10 cellular contexts compared by ENCODE assay signal in the genomic region with DNA sequence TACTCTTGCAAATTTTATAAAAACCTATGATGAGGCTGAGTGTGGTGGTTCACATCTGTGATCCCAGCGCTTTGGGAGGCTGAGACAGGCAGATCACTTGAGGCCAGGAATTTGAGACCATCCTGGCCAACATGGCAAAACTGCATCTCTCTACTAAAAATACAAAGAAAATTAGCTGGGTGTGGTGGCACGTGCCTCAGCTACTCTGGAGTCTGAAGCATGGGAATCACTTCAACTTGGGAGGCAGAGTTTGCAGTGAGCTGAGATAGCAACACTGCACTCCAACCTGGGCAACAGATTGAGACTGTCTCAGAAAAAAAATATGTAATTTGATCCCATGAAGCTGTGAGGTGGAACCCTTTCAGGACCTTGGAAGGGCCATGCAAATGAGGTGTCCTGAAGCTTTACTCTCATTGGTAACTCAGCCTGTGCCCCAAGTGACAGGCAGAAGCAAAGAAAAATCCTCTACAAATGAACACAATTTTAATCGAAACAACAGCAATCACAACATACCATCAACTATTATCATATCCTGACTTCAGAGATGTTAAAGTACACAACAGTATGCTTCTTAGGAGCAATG.
DNase-seq lines count a peak whose midpoint lies in the region; ATAC-seq and TF ChIP-seq lines count a peak whose summit lies in the region.
"Had no signal": no experiment of that assay in that cellular context is flagged by ENCODE, and none has a peak within 500 bp of the region (broad histone marks: within the 10 kb centered on the region; RNA-seq: fewer than 3 reads in every experiment).

No MANE protein-coding gene starts in this region.

- H3K9me2 ChIP-seq in PC-9 (ENCODE audit: insufficient read depth): no peaks in the 10 kb centered on the region; the same call in 1 of the 2 replicates

- H4K20me1 ChIP-seq in PC-9 (ENCODE audit: insufficient read depth): no peaks in the 10 kb centered on the region

- no peaks in the 10 kb centered on the region for H3K36me3 ChIP-seq in PC-9 (ENCODE audit: low read depth)

- H3K4me3 ChIP-seq in GM08714 (ENCODE audit: low read length) (peak overlapping the region; percentile 28; the same call in 1 of the 2 replicates), PC-9 (no peak overlapping the region), fibroblast of mammary gland (ENCODE audit: control insufficient read depth, low read depth, low read length) (no peak overlapping the region)

- no peak overlapping the region for H3K4me3 Mint-ChIP-seq in CD14-positive monocyte
- H3K4me3 Mint-ChIP-seq: nephron had no signal

- no peak for TF ChIP-seq CTCF in 22Rv1 (IDR thresholded peaks at IDR 0.05)
- TF ChIP-seq CTCF in PC-9 (conservative IDR thresholded peaks at IDR 0.05): no peak
- TF ChIP-seq CTCF in fibroblast of mammary gland (conservative IDR thresholded peaks at IDR 0.05; ENCODE audit: control insufficient read depth, insufficient read depth, low read depth, low read length): no peak
- no peak for TF ChIP-seq CTCF in CD14-positive monocyte (IDR thresholded peaks at IDR 0.05)
- TF ChIP-seq CTCF in GM10248 (IDR thresholded peaks at IDR 0.05; ENCODE audit: control extremely low read depth, extremely low read depth, low read depth, missing control alignments): no peak

- H3K4me1 ChIP-seq in PC-9 (replicated peaks; ENCODE audit: insufficient read depth): peaks cover 15% of the 10 kb centered on the region

- H3K79me2 ChIP-seq in PC-9 (ENCODE audit: low read depth): no peaks in the 10 kb centered on the region

- no peak overlapping the region for H3K27ac Mint-ChIP-seq in CD14-positive monocyte

- no peaks in the 10 kb centered on the region for H3K27me3 ChIP-seq in PC-9 (ENCODE audit: insufficient read depth, low read depth)

- peak overlapping the region; percentile 55 for H3K27ac ChIP-seq in 22Rv1
- no peak overlapping the region for H3K27ac ChIP-seq in PC-9

- peaks cover 1 to 12% (median 8%) of the 10 kb centered on the region in 7 donors for H3K9me3 Mint-ChIP-seq in CD14-positive monocyte

- CTCF ChIA-PET in PC-9 (lab: Charles Lee) (interaction anchor here (0.6 to 2.0 kb wide), 8 partner anchors 9 to 161 kb away, joined by 3 to 10 read pairs (median 4); a partner anchor contains a TSS), GM10248 (lab: Yijun Ruan, JAX) (interaction anchor here (0.7 to 11.3 kb wide), 20 partner anchors 12 to 90 kb away, joined by 3 to 170 read pairs (median 4); a partner anchor contains a TSS)

- H3K9me3 ChIP-seq in PC-9 (ENCODE audit: insufficient read depth, low read depth): peaks cover 2% of the 10 kb centered on the region; the same call in 1 of the 2 replicates

- no TSS peak for BruUV-seq in PC-9 (replicated peaks; lab: Mats Ljungman, UMichigan)

- peaks cover 0 to 5% (median 0%) of the 10 kb centered on the region in 3 donors for H3K27me3 Mint-ChIP-seq in CD14-positive monocyte (ENCODE audit: low read depth in 3 of 3)

- no peaks in the 10 kb centered on the region for H3K4me1 Mint-ChIP-seq in CD14-positive monocyte

- peak overlapping the region; percentile 13; the same call in 1 of the 2 replicates for H3K4me2 ChIP-seq in PC-9

- H2AFZ ChIP-seq in PC-9: no peak overlapping the region

- peak; percentile 54 to 63 for DNase-seq in PC-9
- DNase-seq in fibroblast of mammary gland (ENCODE audit: low read depth): peak; percentile 62
- no peak for DNase-seq in medulla oblongata (ENCODE audit: extremely low spot score)
- no peak for DNase-seq in CD14-positive monocyte (ENCODE audit: low spot score)
- DNase-seq in GM10248 (ENCODE audit: extremely low spot score): no peak
- DNase-seq: activated CD4-positive, CD25-positive, alpha-beta regulatory T cell had no signal

- 0 out of 2 replicates have a peak, but pooled peaks cover 7% of the 10 kb centered on the region for H3F3A ChIP-seq in PC-9 (ENCODE audit: insufficient read depth, low read depth)

- ATAC-seq in GM19351 (IDR thresholded peaks at IDR 0.05; ENCODE audit: unreplicated experiment): no peak

- POLR2A ChIA-PET in PC-9 (lab: Charles Lee; ENCODE audit: unreplicated experiment) (interaction anchor here (0.6 to 1.4 kb wide), 4 partner anchors 9 to 84 kb away, joined by 7 to 20 read pairs (median 16); a partner anchor contains a TSS), GM10248 (lab: Yijun Ruan, JAX) (interaction anchor here (1.1 kb wide), 1 partner anchor 9 kb away, joined by 3 read pairs; no protein-coding TSS in a partner anchor)

- intact Hi-C loops in PC-9 (cut with micrococcal nuclease; ENCODE audit: unreplicated experiment) (loop anchor here (1.0 to 5.0 kb wide), 3 partner anchors 38 to 85 kb away; no protein-coding TSS in a partner anchor), CD14-positive monocyte (cut with micrococcal nuclease) (loop anchor here (5.0 kb wide), 2 partner anchors 88 to 93 kb away; no protein-coding TSS in a partner anchor)

- no peaks in the 10 kb centered on the region for H3K36me3 Mint-ChIP-seq in CD14-positive monocyte

Comparison
In these comparisons a context has a peak if more than half of its experiments do, and no peak if none do; other contexts are left out.
1. DNase-seq: peak in PC-9 (2 of 2) and fibroblast of mammary gland (single experiment); none in medulla oblongata (single experiment), CD14-positive monocyte (single experiment) and GM10248 (single experiment).